Comparison of ENCODE assay signal across 30 cellular contexts in genomic region chr1:180130651-180131050, GRCh38.
"Had no signal": no experiment of that assay in that cellular context is flagged by ENCODE, and none has a peak within 500 bp of the region (broad histone marks: within the 10 kb centered on the region; RNA-seq: fewer than 3 reads in every experiment).

No MANE protein-coding gene starts in this region.

- H3K4me3 ChIP-seq: cardiac muscle cell, colonic mucosa, dorsolateral prefrontal cortex, gastrocnemius medialis, left lung, lower lobe of right lung, ovary, right lobe of liver, thoracic aorta had no signal

- H3K36me3 Mint-ChIP-seq: activated CD8-positive, alpha-beta memory T cell treated with anti-CD3 and anti-CD28 coated beads, Interleukin-2, amount 10 ng/mL, durations not matched to agents 7 days and 5 days; activated naive CD4-positive, alpha-beta T cell treated with anti-CD3 and anti-CD28 coated beads, Interleukin-2, amount 50 U/mL, for 72 hours; brain had no signal

- H3K4me3 Mint-ChIP-seq: activated B cell treated with CpG ODN at 0.5 μM for 24 hours; activated CD8-positive, alpha-beta memory T cell treated with anti-CD3 and anti-CD28 coated beads, Interleukin-2, amount 10 ng/mL, durations not matched to agents 7 days and 5 days; activated CD8-positive, alpha-beta T cell treated with anti-CD3 and anti-CD28 coated beads, Interleukin-2, amount 10 ng/mL, durations not matched to agents 7 days and 5 days; brain; nephron had no signal

- H3K36me3 ChIP-seq: cardiac muscle cell, colonic mucosa, gastrocnemius medialis, left lung, lower lobe of right lung, ovary, right lobe of liver, thoracic aorta had no signal

- H3K27ac Mint-ChIP-seq: activated B cell treated with CpG ODN at 0.5 μM for 24 hours; activated CD8-positive, alpha-beta memory T cell treated with anti-CD3 and anti-CD28 coated beads, Interleukin-2, amount 10 ng/mL, durations not matched to agents 7 days and 5 days; activated CD8-positive, alpha-beta T cell treated with anti-CD3 and anti-CD28 coated beads, Interleukin-2, amount 10 ng/mL, durations not matched to agents 7 days and 5 days; activated T-cell treated with anti-CD3 and anti-CD28 coated beads, Interleukin-2, amount 50 U/mL, for 72 hours; brain; nephron; progenitor cell of endocrine pancreas had no signal

- FAIRE-seq: islet of Langerhans, urothelium cell line had no signal

- H3K9me3 ChIP-seq: colonic mucosa, gastrocnemius medialis, left lung, lower lobe of right lung, ovary, right lobe of liver, thoracic aorta had no signal

- H3K4me1 ChIP-seq: colonic mucosa, gastrocnemius medialis, lower lobe of right lung had no signal

- H3K27me3 ChIP-seq: cardiac muscle cell, colonic mucosa, dorsolateral prefrontal cortex, gastrocnemius medialis, left lung, ovary, right lobe of liver had no signal

- ATAC-seq: activated CD8-positive, alpha-beta memory T cell treated with anti-CD3 and anti-CD28 coated beads, Interleukin-2, amount 10 ng/mL, durations not matched to agents 7 days and 5 days; gastrocnemius medialis had no signal

- DNase-seq: activated B cell treated with CpG ODN at 0.5 μM for 24 hours; activated CD4-positive, alpha-beta T cell treated with anti-CD3 and anti-CD28 coated beads, Interleukin-2, amount 50 U/mL, for 1 hour; activated CD8-positive, alpha-beta memory T cell treated with anti-CD3 and anti-CD28 coated beads, Interleukin-2, amount 10 ng/mL, durations not matched to agents 7 days and 5 days; activated CD8-positive, alpha-beta T cell treated with anti-CD3 and anti-CD28 coated beads, Interleukin-2, amount 10 ng/mL, durations not matched to agents 7 days and 5 days; activated naive CD4-positive, alpha-beta T cell; activated T-cell treated with anti-CD3 and anti-CD28 coated beads for 4 hours; activated T-cell treated with anti-CD3 and anti-CD28 coated beads, Interleukin-2, amount 50 U/mL, for 72 hours; aorta; cerebellar nuclear complex; colonic mucosa; dorsolateral prefrontal cortex; effector memory CD4-positive, alpha-beta T cell; gastrocnemius medialis; glutamatergic neuron; left lung; lower lobe of right lung; mesendoderm; ovary; right lobe of liver; stimulated activated CD4-positive, alpha-beta T cell treated with anti-CD3 and anti-CD28 coated beads, Interleukin-2, amount 100 ng/mL, for 48 hours; stimulated activated naive CD4-positive, alpha-beta T cell treated with Interleukin-2 at 50 U/mL for 16 hours; T-helper 2 cell had no signal

- H3K9me3 Mint-ChIP-seq: activated B cell treated with CpG ODN at 0.5 μM for 24 hours; activated naive CD4-positive, alpha-beta T cell treated with anti-CD3 and anti-CD28 coated beads, Interleukin-2, amount 50 U/mL, for 72 hours; activated T-cell treated with anti-CD3 and anti-CD28 coated beads, Interleukin-2, amount 50 U/mL, for 72 hours had no signal

- H3K4me1 Mint-ChIP-seq: activated B cell treated with CpG ODN at 0.5 μM for 24 hours, brain, nephron had no signal

- H3K27ac ChIP-seq: cardiac muscle cell, colonic mucosa, dorsolateral prefrontal cortex, gastrocnemius medialis, ovary, right lobe of liver, thoracic aorta had no signal
